ENCODE assay signal across 8 cellular contexts in the genomic region with DNA sequence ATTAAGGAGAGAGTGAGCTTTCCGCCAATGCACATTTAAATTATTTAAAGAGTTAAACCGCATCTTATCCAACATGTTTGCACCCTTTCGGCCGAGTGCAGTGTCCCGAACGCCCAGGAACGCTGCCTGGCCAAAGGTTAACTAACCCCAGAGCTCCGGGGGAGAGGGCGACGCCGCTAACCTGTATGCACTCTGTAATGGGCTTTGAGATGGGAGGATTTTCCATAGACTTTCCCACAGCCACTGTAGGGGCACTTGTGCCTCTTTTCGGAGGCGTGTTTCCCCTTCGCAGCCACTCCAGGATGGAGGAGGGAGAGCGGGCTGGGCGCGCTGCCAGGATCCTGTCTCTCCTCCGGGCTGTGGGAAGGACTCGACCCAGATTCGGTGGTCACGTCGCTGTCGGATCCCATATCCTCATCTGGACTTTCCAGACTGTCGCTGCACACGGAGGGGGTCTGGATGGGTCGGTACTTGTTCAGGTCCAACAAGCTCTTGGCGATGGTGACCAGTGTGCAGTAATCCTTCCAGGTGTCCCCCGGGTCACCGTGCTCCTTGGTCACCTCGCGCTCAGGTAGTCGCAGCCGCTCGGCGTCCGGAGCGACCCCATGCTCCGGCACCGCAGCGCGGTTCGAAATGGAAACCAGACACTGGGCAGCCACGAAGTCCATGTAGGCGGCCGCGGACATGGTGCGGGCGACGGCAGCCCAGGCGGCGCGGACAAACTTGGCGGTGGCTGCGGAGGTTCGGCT. TPM values are rescaled to one million over a fixed set of nuclear protein-coding genes. Genes with fewer than 3 reads are reported as not detected.
DNase-seq lines count a peak whose midpoint lies in the region; ATAC-seq, FAIRE-seq and TF ChIP-seq lines count a peak whose summit lies in the region.

No MANE protein-coding gene starts in this region.

- peaks cover 8% of the 10 kb centered on the region for H3K36me3 Mint-ChIP-seq in activated naive CD8-positive, alpha-beta T cell treated with anti-CD3 and anti-CD28 coated beads for 36 hours
- H3K36me3 Mint-ChIP-seq in nephron progenitor cell (ENCODE audit: low read depth): no peaks in the 10 kb centered on the region

- FAIRE-seq in frontal cortex (lab: Jason Lieb, UNC) (no peak), urothelium cell line (lab: Jason Lieb, UNC) (no peak)

- H3K9me3 Mint-ChIP-seq in activated naive CD8-positive, alpha-beta T cell treated with anti-CD3 and anti-CD28 coated beads for 36 hours: no peaks in the 10 kb centered on the region
- no peaks in the 10 kb centered on the region for H3K9me3 Mint-ChIP-seq in nephron progenitor cell

- peaks cover 46% of the 10 kb centered on the region for H3K4me1 Mint-ChIP-seq in activated naive CD8-positive, alpha-beta T cell treated with anti-CD3 and anti-CD28 coated beads for 36 hours
- peaks cover 42% of the 10 kb centered on the region for H3K4me1 Mint-ChIP-seq in nephron progenitor cell

- peak; percentile 37 for DNase-seq in COR-L47 (lab: John Stamatoyannopoulos, UW)
- DNase-seq in RPMI7951 (ENCODE audit: low read depth): peak; percentile 83
- peak; percentile 31 for DNase-seq in activated naive CD8-positive, alpha-beta T cell treated with anti-CD3 and anti-CD28 coated beads for 36 hours
- peak; percentile 66 to 74 for DNase-seq in frontal cortex (ENCODE audit: low spot score in 2 of 2)
- DNase-seq in nephron progenitor cell: peak; percentile 36
- peak; percentile 61 for DNase-seq in urothelium cell line (ENCODE audit: low spot score)
- no peak for DNase-seq in GM19240 (ENCODE audit: insufficient read length, low spot score)

- peak overlapping the region; percentile 98 for H3K4me3 Mint-ChIP-seq in activated naive CD8-positive, alpha-beta T cell treated with anti-CD3 and anti-CD28 coated beads for 36 hours
- H3K4me3 Mint-ChIP-seq in nephron progenitor cell: peak overlapping the region; percentile 83

- H3K27me3 Mint-ChIP-seq in activated naive CD8-positive, alpha-beta T cell treated with anti-CD3 and anti-CD28 coated beads for 36 hours: no peaks in the 10 kb centered on the region
- H3K27me3 Mint-ChIP-seq in nephron progenitor cell (ENCODE audit: low read depth, poor library complexity): peaks cover 80% of the 10 kb centered on the region

- H3K27ac Mint-ChIP-seq in activated naive CD8-positive, alpha-beta T cell treated with anti-CD3 and anti-CD28 coated beads for 36 hours: peak overlapping the region; percentile 100
- H3K27ac Mint-ChIP-seq in nephron progenitor cell: no peak overlapping the region

- no peak for TF ChIP-seq CTCF in nephron progenitor cell (IDR thresholded peaks at IDR 0.05)

- ATAC-seq in HG02852 (IDR thresholded peaks at IDR 0.05; ENCODE audit: unreplicated experiment): peak; percentile 0

RNA-seq across cellular contexts. Expression of a gene that starts 1.6 kb away (rescaled TPM):
- total RNA-seq in RPMI7951 (2014; rRNA removed; shearing (Covaris generic)): 14.9 and 18.1 TPM in 2 replicates
- 10 to 100 TPM; 25.4 to 25.5 TPM for total RNA-seq in activated naive CD8-positive, alpha-beta T cell treated with anti-CD3 and anti-CD28 coated beads for 36 hours
- total RNA-seq in frontal cortex: 9.8 TPM
